Comparison of ENCODE assay signal across 2 cellular contexts in the genomic region with DNA sequence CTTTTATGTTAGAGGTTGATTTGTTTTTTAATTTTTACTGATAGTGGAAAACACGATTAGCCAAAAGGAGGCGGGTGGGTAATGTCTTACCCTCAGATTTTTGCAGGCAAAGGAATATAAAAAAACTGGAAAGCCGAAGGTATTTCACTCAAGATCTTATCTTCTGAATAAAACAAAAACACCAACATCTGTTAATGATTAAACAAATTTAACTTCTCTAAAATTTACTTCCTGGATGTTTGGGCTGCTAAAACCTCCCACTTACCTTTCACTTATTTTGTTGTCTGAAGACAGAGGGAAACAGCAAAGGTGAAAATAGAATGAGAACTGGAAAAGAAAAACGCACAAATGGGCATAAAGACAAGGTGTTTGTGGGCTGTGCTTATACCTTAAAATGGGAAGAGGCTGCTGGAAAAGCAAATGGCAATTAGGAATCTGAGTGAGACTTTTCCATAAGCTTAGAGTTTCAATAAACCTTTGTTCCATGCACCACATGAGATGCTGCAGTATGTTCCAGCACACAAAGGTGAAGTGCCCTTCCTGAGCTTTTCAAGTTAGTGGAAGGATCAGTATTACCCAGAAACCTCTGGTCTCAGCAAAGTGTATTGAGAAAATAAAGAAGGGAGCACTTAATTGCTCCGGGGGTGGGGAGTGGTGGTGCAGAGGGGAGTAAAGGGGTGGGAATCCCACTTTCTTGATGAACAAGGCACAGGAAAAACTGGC.
TF ChIP-seq lines count a peak whose summit lies in the region.

No MANE protein-coding gene starts in this region.

TF ChIP-seq in IMR-90, 13 proteins besides CTCF, POLR2A, EP300 and RAD21 (continued from another document):
- TF ChIP-seq RCOR1 (IDR thresholded peaks at IDR 0.05; ENCODE audit: insufficient replicate concordance, low read length) (no peak), SMC3 (IDR thresholded peaks at IDR 0.05; ENCODE audit: low read depth, low read length) (no peak), MAZ (IDR thresholded peaks at IDR 0.05; ENCODE audit: borderline replicate concordance, low read depth, low read length) (no peak), MXI1 (IDR thresholded peaks at IDR 0.05; ENCODE audit: borderline replicate concordance, low read depth, low read length) (no peak), CEBPB (IDR thresholded peaks at IDR 0.05; ENCODE audit: low read depth, low read length) (no peak), CHD1 (IDR thresholded peaks at IDR 0.05; ENCODE audit: low read depth, low read length) (no peak)
- TF ChIP-seq, protein P1, sequence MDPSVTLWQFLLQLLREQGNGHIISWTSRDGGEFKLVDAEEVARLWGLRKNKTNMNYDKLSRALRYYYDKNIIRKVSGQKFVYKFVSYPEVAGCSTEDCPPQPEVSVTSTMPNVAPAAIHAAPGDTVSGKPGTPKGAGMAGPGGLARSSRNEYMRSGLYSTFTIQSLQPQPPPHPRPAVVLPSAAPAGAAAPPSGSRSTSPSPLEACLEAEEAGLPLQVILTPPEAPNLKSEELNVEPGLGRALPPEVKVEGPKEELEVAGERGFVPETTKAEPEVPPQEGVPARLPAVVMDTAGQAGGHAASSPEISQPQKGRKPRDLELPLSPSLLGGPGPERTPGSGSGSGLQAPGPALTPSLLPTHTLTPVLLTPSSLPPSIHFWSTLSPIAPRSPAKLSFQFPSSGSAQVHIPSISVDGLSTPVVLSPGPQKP (IDR thresholded peaks at IDR 0.05; ENCODE audit: borderline replicate concordance, low read depth, low read length) = no peak

TF ChIP-seq in SK-N-SH treated with all-trans-retinoic acid at 6 μM for 48 hours, 23 proteins besides CTCF, POLR2A, EP300 and RAD21 (continued from another document):
- TF ChIP-seq, protein P2, sequence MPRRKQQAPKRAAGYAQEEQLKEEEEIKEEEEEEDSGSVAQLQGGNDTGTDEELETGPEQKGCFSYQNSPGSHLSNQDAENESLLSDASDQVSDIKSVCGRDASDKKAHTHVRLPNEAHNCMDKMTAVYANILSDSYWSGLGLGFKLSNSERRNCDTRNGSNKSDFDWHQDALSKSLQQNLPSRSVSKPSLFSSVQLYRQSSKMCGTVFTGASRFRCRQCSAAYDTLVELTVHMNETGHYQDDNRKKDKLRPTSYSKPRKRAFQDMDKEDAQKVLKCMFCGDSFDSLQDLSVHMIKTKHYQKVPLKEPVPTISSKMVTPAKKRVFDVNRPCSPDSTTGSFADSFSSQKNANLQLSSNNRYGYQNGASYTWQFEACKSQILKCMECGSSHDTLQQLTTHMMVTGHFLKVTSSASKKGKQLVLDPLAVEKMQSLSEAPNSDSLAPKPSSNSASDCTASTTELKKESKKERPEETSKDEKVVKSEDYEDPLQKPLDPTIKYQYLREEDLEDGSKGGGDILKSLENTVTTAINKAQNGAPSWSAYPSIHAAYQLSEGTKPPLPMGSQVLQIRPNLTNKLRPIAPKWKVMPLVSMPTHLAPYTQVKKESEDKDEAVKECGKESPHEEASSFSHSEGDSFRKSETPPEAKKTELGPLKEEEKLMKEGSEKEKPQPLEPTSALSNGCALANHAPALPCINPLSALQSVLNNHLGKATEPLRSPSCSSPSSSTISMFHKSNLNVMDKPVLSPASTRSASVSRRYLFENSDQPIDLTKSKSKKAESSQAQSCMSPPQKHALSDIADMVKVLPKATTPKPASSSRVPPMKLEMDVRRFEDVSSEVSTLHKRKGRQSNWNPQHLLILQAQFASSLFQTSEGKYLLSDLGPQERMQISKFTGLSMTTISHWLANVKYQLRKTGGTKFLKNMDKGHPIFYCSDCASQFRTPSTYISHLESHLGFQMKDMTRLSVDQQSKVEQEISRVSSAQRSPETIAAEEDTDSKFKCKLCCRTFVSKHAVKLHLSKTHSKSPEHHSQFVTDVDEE (CRISPR knock-in tag; IDR thresholded peaks at IDR 0.05) = no peak
